In genomic region chr1:3502834-3503524, GRCh38 we compare ENCODE assay signal across 29 cellular contexts. TPM values are rescaled to one million over a fixed set of nuclear protein-coding genes. Genes with fewer than 3 reads are reported as not detected.
"Had no signal": no experiment of that assay in that cellular context is flagged by ENCODE, and none has a peak within 500 bp of the region (broad histone marks: within the 10 kb centered on the region; RNA-seq: fewer than 3 reads in every experiment).

No MANE protein-coding gene starts in this region.

- H3K4me3 ChIP-seq: esophagus squamous epithelium, pancreas, psoas muscle, smooth muscle cell, stomach, thyroid gland, upper lobe of right lung had no signal

- DNase-seq: activated CD4-positive, alpha-beta memory T cell treated with anti-CD3 and anti-CD28 coated beads, Interleukin-2, amount 10 ng/mL, durations not matched to agents 7 days and 5 days; activated CD4-positive, alpha-beta T cell treated with anti-CD3 and anti-CD28 coated beads for 1 hour; activated CD4-positive, alpha-beta T cell treated with anti-CD3 and anti-CD28 coated beads, Interleukin-2, amount 10 ng/mL, durations not matched to agents 7 days and 5 days; activated CD8-positive, alpha-beta memory T cell treated with anti-CD3 and anti-CD28 coated beads, Interleukin-2, amount 50 U/mL, for 48 hours; activated gamma-delta T cell; activated naive CD8-positive, alpha-beta T cell treated with anti-CD3 and anti-CD28 coated beads, Interleukin-2, amount 10 ng/mL, durations not matched to agents 7 days and 5 days; activated T-cell treated with anti-CD3 and anti-CD28 coated beads, Interleukin-2, amount 50 U/mL, for 24 hours; central memory CD4-positive, alpha-beta T cell; effector CD4-positive, alpha-beta T cell; esophagus squamous epithelium; foreskin melanocyte; glutamatergic neuron; stimulated activated CD4-positive, alpha-beta T cell treated with anti-CD3 and anti-CD28 coated beads, Interleukin-1b, Interleukin-23, amount 100 ng/mL, for 48 hours; stimulated activated CD4-positive, alpha-beta T cell treated with anti-CD3 and anti-CD28 coated beads, Interleukin-4, amount 100 ng/mL, for 4 hours; stimulated activated CD8-positive, alpha-beta memory T cell treated with anti-CD3 and anti-CD28 coated beads, Interleukin-4, amount 100 ng/mL, for 48 hours; stimulated activated naive B cell treated with anti-CD40 and anti-IgM and Interleukin-4, amounts not matched to agents 10 μg/mL and 1 μg/mL and 100 μg/mL, for 72 hours; stomach; T-helper 9 cell; upper lobe of right lung; WERI-Rb-1 had no signal

- H3K9me3 Mint-ChIP-seq: activated CD4-positive, alpha-beta memory T cell treated with anti-CD3 and anti-CD28 coated beads, Interleukin-2, amount 10 ng/mL, durations not matched to agents 7 days and 5 days; activated CD4-positive, alpha-beta T cell treated with anti-CD3 and anti-CD28 coated beads, Interleukin-2, amount 10 ng/mL, durations not matched to agents 7 days and 5 days; activated naive CD4-positive, alpha-beta T cell treated with anti-CD3 and anti-CD28 coated beads, Interleukin-2, amount 10 ng/mL, durations not matched to agents 7 days and 5 days; activated naive CD8-positive, alpha-beta T cell treated with anti-CD3 and anti-CD28 coated beads, Interleukin-2, amount 10 ng/mL, durations not matched to agents 7 days and 5 days; activated T-cell treated with anti-CD3 and anti-CD28 coated beads, Interleukin-2, amount 50 U/mL, for 24 hours; natural killer cell treated with Interleukin-12 subunit alpha and Interleukin-12 subunit beta and Interleukin-15 and Interleukin-18, amount 100 ng/mL, for 72 hours; stimulated activated naive B cell treated with anti-CD40 and anti-IgM and Interleukin-4, amounts not matched to agents 10 μg/mL and 1 μg/mL and 100 μg/mL, for 72 hours; T-helper 1 cell treated with Interleukin-12 subunit alpha and Interleukin-12 subunit beta and Interleukin-4 antibody, amounts not matched to agents 30 μg/mL and 1 μg/mL, for 36 hours had no signal

- H3K27ac Mint-ChIP-seq: activated CD4-positive, alpha-beta memory T cell treated with anti-CD3 and anti-CD28 coated beads, Interleukin-2, amount 10 ng/mL, durations not matched to agents 7 days and 5 days; activated CD4-positive, alpha-beta T cell treated with anti-CD3 and anti-CD28 coated beads, Interleukin-2, amount 10 ng/mL, durations not matched to agents 7 days and 5 days; activated naive CD4-positive, alpha-beta T cell treated with anti-CD3 and anti-CD28 coated beads, Interleukin-2, amount 10 ng/mL, durations not matched to agents 7 days and 5 days; activated naive CD8-positive, alpha-beta T cell treated with anti-CD3 and anti-CD28 coated beads, Interleukin-2, amount 10 ng/mL, durations not matched to agents 7 days and 5 days; activated T-cell treated with anti-CD3 and anti-CD28 coated beads, Interleukin-2, amount 50 U/mL, for 24 hours; natural killer cell treated with Interleukin-12 subunit alpha and Interleukin-12 subunit beta and Interleukin-15 and Interleukin-18, amount 100 ng/mL, for 72 hours; stimulated activated naive B cell treated with anti-CD40 and anti-IgM and Interleukin-4, amounts not matched to agents 10 μg/mL and 1 μg/mL and 100 μg/mL, for 72 hours; T-helper 1 cell treated with Interleukin-12 subunit alpha and Interleukin-12 subunit beta and Interleukin-4 antibody, amounts not matched to agents 30 μg/mL and 1 μg/mL, for 36 hours had no signal

- H3K4me1 ChIP-seq: pancreas, stomach had no signal

- H3K27ac ChIP-seq: pancreas, stomach, upper lobe of right lung, WERI-Rb-1 had no signal

- ATAC-seq: natural killer cell treated with Interleukin-12 subunit alpha and Interleukin-12 subunit beta and Interleukin-15 and Interleukin-18, amount 100 ng/mL, for 72 hours; stimulated activated naive B cell treated with anti-CD40 and anti-IgM and Interleukin-4, amounts not matched to agents 10 μg/mL and 1 μg/mL and 100 μg/mL, for 72 hours; upper lobe of right lung had no signal

- H3K9me3 ChIP-seq: esophagus squamous epithelium, pancreas, psoas muscle, stomach, thyroid gland, upper lobe of right lung had no signal

- H3K4me2 ChIP-seq: smooth muscle cell had no signal

- H3K4me1 Mint-ChIP-seq: activated CD4-positive, alpha-beta memory T cell treated with anti-CD3 and anti-CD28 coated beads, Interleukin-2, amount 10 ng/mL, durations not matched to agents 7 days and 5 days; activated CD4-positive, alpha-beta T cell treated with anti-CD3 and anti-CD28 coated beads, Interleukin-2, amount 10 ng/mL, durations not matched to agents 7 days and 5 days; activated naive CD4-positive, alpha-beta T cell treated with anti-CD3 and anti-CD28 coated beads, Interleukin-2, amount 10 ng/mL, durations not matched to agents 7 days and 5 days; activated naive CD8-positive, alpha-beta T cell treated with anti-CD3 and anti-CD28 coated beads, Interleukin-2, amount 10 ng/mL, durations not matched to agents 7 days and 5 days had no signal

- H3K36me3 ChIP-seq: pancreas, thyroid gland, WERI-Rb-1 had no signal

- H3K27me3 Mint-ChIP-seq: activated CD4-positive, alpha-beta memory T cell treated with anti-CD3 and anti-CD28 coated beads, Interleukin-2, amount 10 ng/mL, durations not matched to agents 7 days and 5 days; activated CD4-positive, alpha-beta T cell treated with anti-CD3 and anti-CD28 coated beads, Interleukin-2, amount 10 ng/mL, durations not matched to agents 7 days and 5 days; activated naive CD4-positive, alpha-beta T cell treated with anti-CD3 and anti-CD28 coated beads, Interleukin-2, amount 10 ng/mL, durations not matched to agents 7 days and 5 days; activated naive CD8-positive, alpha-beta T cell treated with anti-CD3 and anti-CD28 coated beads, Interleukin-2, amount 10 ng/mL, durations not matched to agents 7 days and 5 days; activated T-cell treated with anti-CD3 and anti-CD28 coated beads, Interleukin-2, amount 50 U/mL, for 24 hours; natural killer cell treated with Interleukin-12 subunit alpha and Interleukin-12 subunit beta and Interleukin-15 and Interleukin-18, amount 100 ng/mL, for 72 hours; stimulated activated naive B cell treated with anti-CD40 and anti-IgM and Interleukin-4, amounts not matched to agents 10 μg/mL and 1 μg/mL and 100 μg/mL, for 72 hours had no signal

- H3K4me3 Mint-ChIP-seq: activated CD4-positive, alpha-beta memory T cell treated with anti-CD3 and anti-CD28 coated beads, Interleukin-2, amount 10 ng/mL, durations not matched to agents 7 days and 5 days; activated CD4-positive, alpha-beta T cell treated with anti-CD3 and anti-CD28 coated beads, Interleukin-2, amount 10 ng/mL, durations not matched to agents 7 days and 5 days; activated naive CD4-positive, alpha-beta T cell treated with anti-CD3 and anti-CD28 coated beads, Interleukin-2, amount 10 ng/mL, durations not matched to agents 7 days and 5 days; activated naive CD8-positive, alpha-beta T cell treated with anti-CD3 and anti-CD28 coated beads, Interleukin-2, amount 10 ng/mL, durations not matched to agents 7 days and 5 days; activated T-cell treated with anti-CD3 and anti-CD28 coated beads, Interleukin-2, amount 50 U/mL, for 24 hours; natural killer cell treated with Interleukin-12 subunit alpha and Interleukin-12 subunit beta and Interleukin-15 and Interleukin-18, amount 100 ng/mL, for 72 hours; stimulated activated naive B cell treated with anti-CD40 and anti-IgM and Interleukin-4, amounts not matched to agents 10 μg/mL and 1 μg/mL and 100 μg/mL, for 72 hours; T-helper 1 cell treated with Interleukin-12 subunit alpha and Interleukin-12 subunit beta and Interleukin-4 antibody, amounts not matched to agents 30 μg/mL and 1 μg/mL, for 36 hours had no signal

- H3K27me3 ChIP-seq: esophagus squamous epithelium, pancreas, stomach, thyroid gland, upper lobe of right lung had no signal

- H3K36me3 Mint-ChIP-seq: activated naive CD4-positive, alpha-beta T cell treated with anti-CD3 and anti-CD28 coated beads, Interleukin-2, amount 10 ng/mL, durations not matched to agents 7 days and 5 days; activated naive CD8-positive, alpha-beta T cell treated with anti-CD3 and anti-CD28 coated beads, Interleukin-2, amount 10 ng/mL, durations not matched to agents 7 days and 5 days; natural killer cell treated with Interleukin-12 subunit alpha and Interleukin-12 subunit beta and Interleukin-15 and Interleukin-18, amount 100 ng/mL, for 72 hours had no signal

RNA-seq across cellular contexts. Expression of gene ARHGEF16, which starts 48.5 kb away (rescaled TPM):
- total RNA-seq: activated CD4-positive, alpha-beta memory T cell treated with anti-CD3 and anti-CD28 coated beads, Interleukin-2, amount 10 ng/mL, durations not matched to agents 7 days and 5 days; activated CD4-positive, alpha-beta T cell treated with anti-CD3 and anti-CD28 coated beads, Interleukin-2, amount 10 ng/mL, durations not matched to agents 7 days and 5 days; activated naive CD8-positive, alpha-beta T cell treated with anti-CD3 and anti-CD28 coated beads, Interleukin-2, amount 10 ng/mL, durations not matched to agents 7 days and 5 days; mononuclear cell; myocyte; natural killer cell treated with Interleukin-12 subunit alpha and Interleukin-12 subunit beta and Interleukin-15 and Interleukin-18, amount 100 ng/mL, for 72 hours had no signal
